Comparison of ENCODE assay signal across 1 cellular context in the genomic region with DNA sequence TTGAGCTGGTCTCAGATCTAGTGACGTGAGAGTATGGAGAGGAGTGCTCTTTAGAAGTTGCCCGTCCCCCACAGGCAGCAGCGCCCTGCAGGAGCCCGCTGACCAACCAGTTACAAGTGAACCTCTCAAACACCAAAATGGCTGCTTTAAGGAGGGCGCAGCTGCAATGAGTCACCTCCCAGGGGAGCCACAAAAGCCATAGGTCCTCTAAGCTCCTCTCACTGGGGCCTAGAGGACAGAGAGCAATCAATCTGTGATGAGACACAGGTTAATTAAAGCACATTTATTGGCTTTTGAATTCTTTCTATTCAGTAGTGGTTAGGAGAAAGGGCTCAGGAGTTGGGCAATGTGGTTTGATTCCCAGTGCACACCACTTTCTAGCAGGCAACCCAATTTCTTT.
A peak's percentile ranks its signal among the peaks of the same experiment; 100 is the strongest.
TF ChIP-seq lines count a peak whose summit lies in the region.

No MANE protein-coding gene starts in this region.

TF ChIP-seq in K562, 482 proteins besides CTCF, POLR2A, EP300 and RAD21:
- TF ChIP-seq, protein P1, sequence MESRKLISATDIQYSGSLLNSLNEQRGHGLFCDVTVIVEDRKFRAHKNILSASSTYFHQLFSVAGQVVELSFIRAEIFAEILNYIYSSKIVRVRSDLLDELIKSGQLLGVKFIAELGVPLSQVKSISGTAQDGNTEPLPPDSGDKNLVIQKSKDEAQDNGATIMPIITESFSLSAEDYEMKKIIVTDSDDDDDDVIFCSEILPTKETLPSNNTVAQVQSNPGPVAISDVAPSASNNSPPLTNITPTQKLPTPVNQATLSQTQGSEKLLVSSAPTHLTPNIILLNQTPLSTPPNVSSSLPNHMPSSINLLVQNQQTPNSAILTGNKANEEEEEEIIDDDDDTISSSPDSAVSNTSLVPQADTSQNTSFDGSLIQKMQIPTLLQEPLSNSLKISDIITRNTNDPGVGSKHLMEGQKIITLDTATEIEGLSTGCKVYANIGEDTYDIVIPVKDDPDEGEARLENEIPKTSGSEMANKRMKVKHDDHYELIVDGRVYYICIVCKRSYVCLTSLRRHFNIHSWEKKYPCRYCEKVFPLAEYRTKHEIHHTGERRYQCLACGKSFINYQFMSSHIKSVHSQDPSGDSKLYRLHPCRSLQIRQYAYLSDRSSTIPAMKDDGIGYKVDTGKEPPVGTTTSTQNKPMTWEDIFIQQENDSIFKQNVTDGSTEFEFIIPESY (CRISPR knock-in tag; IDR thresholded peaks at IDR 0.05), result peak; percentile 27; the same call in 1 of the 2 replicates
- TF ChIP-seq MTA3 (IDR thresholded peaks at IDR 0.05; ENCODE audit: borderline replicate concordance), result no peak
- no peak for TF ChIP-seq KLF1 (tag; IDR thresholded peaks at IDR 0.05)
- no peak for TF ChIP-seq ZNF583 (CRISPR knock-in tag; IDR thresholded peaks at IDR 0.05)
- TF ChIP-seq, protein P2, sequence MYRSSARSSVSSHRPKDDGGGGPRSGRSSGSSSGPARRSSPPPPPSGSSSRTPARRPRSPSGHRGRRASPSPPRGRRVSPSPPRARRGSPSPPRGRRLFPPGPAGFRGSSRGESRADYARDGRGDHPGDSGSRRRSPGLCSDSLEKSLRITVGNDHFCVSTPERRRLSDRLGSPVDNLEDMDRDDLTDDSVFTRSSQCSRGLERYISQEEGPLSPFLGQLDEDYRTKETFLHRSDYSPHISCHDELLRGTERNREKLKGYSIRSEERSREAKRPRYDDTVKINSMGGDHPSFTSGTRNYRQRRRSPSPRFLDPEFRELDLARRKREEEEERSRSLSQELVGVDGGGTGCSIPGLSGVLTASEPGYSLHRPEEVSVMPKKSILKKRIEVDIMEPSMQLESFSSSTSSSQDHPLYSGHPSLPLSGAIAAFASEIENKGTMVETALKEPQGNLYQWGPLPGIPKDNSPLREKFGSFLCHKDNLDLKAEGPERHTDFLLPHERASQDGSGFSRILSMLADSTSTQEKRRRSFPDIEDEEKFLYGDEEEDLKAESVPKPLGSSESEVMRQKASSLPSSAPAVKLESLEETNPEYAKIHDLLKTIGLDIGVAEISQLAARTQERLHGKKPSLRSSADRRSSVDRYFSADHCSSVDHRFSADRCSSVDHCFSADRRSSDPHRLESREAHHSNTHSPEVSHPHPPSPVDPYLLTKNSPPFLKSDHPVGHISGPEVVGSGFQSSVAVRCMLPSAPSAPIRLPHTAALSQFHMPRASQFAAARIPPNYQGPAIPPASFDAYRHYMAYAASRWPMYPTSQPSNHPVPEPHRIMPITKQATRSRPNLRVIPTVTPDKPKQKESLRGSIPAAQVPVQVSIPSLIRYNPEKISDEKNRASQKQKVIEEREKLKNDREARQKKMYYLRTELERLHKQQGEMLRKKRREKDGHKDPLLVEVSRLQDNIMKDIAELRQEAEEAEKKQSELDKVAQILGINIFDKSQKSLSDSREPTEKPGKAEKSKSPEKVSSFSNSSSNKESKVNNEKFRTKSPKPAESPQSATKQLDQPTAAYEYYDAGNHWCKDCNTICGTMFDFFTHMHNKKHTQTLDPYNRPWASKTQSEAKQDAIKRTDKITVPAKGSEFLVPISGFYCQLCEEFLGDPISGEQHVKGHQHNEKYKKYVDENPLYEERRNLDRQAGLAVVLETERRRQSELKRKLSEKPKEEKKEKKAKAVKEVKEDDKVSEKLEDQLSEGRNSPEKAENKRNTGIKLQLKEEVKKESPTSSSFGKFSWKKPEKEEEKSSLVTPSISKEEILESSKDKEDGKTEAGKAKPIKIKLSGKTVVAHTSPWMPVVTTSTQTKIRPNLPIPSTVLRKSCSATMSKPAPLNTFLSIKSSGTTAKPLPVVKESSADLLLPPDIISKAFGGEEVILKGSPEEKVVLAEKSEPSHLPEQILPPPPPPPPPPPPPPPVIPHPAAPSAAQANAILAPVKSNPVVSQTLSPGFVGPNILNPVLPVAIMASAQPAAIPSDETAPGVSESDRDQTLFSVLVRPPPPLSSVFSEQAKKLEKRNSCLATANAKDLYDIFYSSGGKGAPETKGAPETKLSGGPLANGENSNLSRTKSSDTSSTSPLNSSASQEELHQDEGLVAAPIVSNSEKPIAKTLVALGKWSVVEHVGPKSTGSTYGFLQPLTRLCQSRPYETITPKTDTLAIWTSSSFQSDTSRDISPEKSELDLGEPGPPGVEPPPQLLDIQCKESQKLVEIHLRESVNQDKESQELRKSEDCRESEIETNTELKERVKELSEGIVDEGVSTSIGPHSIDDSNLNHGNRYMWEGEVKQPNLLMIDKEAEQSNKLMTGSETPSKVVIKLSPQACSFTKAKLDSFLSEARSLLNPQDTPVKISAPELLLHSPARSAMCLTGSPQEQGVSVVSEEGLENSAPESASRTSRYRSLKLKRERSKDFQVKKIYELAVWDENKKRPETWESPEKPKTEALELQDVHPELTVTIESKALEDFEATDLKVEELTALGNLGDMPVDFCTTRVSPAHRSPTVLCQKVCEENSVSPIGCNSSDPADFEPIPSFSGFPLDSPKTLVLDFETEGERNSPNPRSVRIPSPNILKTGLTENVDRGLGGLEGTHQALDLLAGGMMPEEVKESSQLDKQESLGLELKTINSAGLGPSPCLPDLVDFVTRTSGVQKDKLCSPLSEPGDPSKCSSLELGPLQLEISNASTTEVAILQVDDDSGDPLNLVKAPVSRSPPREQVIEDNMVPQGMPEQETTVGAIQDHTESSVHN (IDR thresholded peaks at IDR 0.05; ENCODE audit: borderline replicate concordance in 1 of 2, low read depth in 1 of 2), result no peak
- TF ChIP-seq CBFB (CRISPR knock-in tag; IDR thresholded peaks at IDR 0.05), result no peak
- no peak for TF ChIP-seq SUPT5H (IDR thresholded peaks at IDR 0.05)
- no peak for TF ChIP-seq ZNF76 (CRISPR knock-in tag; IDR thresholded peaks at IDR 0.05; ENCODE audit: borderline replicate concordance)
- TF ChIP-seq YY1 (IDR thresholded peaks at IDR 0.05; ENCODE audit: borderline replicate concordance in 1 of 3, control insufficient read depth in 1 of 3, extremely low read depth in 1 of 3, insufficient read depth in 3 of 3, insufficient read length in 1 of 3, insufficient replicate concordance in 2 of 3, low read depth in 1 of 3, low read length in 2 of 3), result peak in 2 of 3 experiments; percentile 21 to 52
- no peak for TF ChIP-seq FUS (optimal IDR thresholded peaks at IDR 0.05; ENCODE audit: low read depth, low read length)
- TF ChIP-seq SMARCA5 (IDR thresholded peaks at IDR 0.05), result no peak
- no peak for TF ChIP-seq ZNF408 (CRISPR knock-in tag; IDR thresholded peaks at IDR 0.05; ENCODE audit: low read depth)
- no peak for TF ChIP-seq CBX3 (IDR thresholded peaks at IDR 0.05; ENCODE audit: borderline replicate concordance in 1 of 2, low read length in 2 of 2)
- TF ChIP-seq RBM34 (IDR thresholded peaks at IDR 0.05; ENCODE audit: borderline replicate concordance, insufficient read depth, low read length), result no peak
- TF ChIP-seq, protein P3, sequence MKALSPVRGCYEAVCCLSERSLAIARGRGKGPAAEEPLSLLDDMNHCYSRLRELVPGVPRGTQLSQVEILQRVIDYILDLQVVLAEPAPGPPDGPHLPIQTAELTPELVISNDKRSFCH (CRISPR knock-in tag; IDR thresholded peaks at IDR 0.05), result no peak
- TF ChIP-seq, protein P3 (tag; IDR thresholded peaks at IDR 0.05), result no peak
- TF ChIP-seq, protein P4, sequence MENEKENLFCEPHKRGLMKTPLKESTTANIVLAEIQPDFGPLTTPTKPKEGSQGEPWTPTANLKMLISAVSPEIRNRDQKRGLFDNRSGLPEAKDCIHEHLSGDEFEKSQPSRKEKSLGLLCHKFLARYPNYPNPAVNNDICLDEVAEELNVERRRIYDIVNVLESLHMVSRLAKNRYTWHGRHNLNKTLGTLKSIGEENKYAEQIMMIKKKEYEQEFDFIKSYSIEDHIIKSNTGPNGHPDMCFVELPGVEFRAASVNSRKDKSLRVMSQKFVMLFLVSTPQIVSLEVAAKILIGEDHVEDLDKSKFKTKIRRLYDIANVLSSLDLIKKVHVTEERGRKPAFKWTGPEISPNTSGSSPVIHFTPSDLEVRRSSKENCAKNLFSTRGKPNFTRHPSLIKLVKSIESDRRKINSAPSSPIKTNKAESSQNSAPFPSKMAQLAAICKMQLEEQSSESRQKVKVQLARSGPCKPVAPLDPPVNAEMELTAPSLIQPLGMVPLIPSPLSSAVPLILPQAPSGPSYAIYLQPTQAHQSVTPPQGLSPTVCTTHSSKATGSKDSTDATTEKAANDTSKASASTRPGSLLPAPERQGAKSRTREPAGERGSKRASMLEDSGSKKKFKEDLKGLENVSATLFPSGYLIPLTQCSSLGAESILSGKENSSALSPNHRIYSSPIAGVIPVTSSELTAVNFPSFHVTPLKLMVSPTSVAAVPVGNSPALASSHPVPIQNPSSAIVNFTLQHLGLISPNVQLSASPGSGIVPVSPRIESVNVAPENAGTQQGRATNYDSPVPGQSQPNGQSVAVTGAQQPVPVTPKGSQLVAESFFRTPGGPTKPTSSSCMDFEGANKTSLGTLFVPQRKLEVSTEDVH (IDR thresholded peaks at IDR 0.05; ENCODE audit: low read depth, partially characterized antibody), result no peak
- TF ChIP-seq, protein P5, sequence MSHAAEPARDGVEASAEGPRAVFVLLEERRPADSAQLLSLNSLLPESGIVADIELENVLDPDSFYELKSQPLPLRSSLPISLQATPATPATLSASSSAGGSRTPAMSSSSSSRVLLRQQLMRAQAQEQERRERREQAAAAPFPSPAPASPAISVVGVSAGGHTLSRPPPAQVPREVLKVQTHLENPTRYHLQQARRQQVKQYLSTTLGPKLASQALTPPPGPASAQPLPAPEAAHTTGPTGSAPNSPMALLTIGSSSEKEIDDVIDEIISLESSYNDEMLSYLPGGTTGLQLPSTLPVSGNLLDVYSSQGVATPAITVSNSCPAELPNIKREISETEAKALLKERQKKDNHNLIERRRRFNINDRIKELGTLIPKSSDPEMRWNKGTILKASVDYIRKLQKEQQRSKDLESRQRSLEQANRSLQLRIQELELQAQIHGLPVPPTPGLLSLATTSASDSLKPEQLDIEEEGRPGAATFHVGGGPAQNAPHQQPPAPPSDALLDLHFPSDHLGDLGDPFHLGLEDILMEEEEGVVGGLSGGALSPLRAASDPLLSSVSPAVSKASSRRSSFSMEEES (CRISPR knock-in tag; IDR thresholded peaks at IDR 0.05), result no peak
